Comparison of ENCODE assay signal across 29 cellular contexts in the genomic region with DNA sequence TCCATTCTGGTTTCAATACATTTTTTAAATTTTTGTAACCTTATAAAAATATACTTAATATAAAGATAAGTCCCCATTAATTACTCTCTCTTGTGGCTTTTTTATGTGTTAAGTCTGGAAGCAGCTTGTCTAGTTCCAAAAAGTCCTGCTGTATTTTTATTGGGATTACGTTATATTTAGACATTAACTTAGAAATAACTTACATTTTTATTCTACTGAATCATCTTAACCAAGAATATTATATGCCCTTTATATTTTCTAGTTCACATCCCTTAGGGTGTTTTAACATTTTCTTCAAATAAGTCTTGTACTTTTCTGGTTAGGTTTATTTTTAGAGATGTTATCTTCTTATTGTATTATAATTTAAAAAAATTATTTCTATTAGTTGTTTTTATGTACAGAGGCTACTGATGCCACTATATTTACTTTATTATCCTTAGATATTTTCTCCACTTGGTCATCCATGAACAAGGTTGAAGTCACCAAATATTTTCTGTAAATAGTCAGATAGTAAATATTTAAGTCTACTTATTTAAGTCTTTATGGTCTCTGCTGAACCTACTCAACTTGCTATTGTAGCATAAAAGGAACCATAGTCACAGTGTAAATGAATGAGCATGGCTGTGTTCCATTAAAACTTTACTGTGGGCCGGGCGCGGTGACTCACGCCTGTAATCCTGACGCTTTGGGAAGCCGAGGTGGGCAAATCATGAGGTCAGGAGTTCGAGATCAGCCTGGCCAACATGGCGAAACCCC.
A peak's percentile ranks its signal among the peaks of the same experiment; 100 is the strongest.
DNase-seq lines count a peak whose midpoint lies in the region; ATAC-seq, FAIRE-seq and TF ChIP-seq lines count a peak whose summit lies in the region.
"Had no signal": no experiment of that assay in that cellular context is flagged by ENCODE, and none has a peak within 500 bp of the region (broad histone marks: within the 10 kb centered on the region; RNA-seq: fewer than 3 reads in every experiment).

No MANE protein-coding gene starts in this region.

- peak; percentile 6 to 75 for DNase-seq in A549 (ENCODE audit: low read depth in 1 of 2, low spot score in 1 of 2)
- peak; percentile 77 for DNase-seq in HCEC 1CT
- DNase-seq in RWPE2 (ENCODE audit: low spot score) = no peak
- peak; percentile 9 for DNase-seq in fibroblast of the aortic adventitia (ENCODE audit: low read depth)
- DNase-seq in NCI-H2227 treated with DMSO at 0.1 percent for 48 hours (lab: John Stamatoyannopoulos, UW) = no peak
- DNase-seq in SW 1271 (lab: John Stamatoyannopoulos, UW) = no peak
- DNase-seq in psoas muscle = no peak
- no peak for DNase-seq in CD4-positive, alpha-beta memory T cell
- DNase-seq: ACHN; activated CD4-positive, alpha-beta T cell treated with anti-CD3 and anti-CD28 coated beads, Interleukin-2, amount 50 U/mL, for 4 hours; activated CD8-positive, alpha-beta memory T cell treated with anti-CD3 and anti-CD28 coated beads, Interleukin-2, amount 50 U/mL, for 4 hours; aorta; erythroblast; heart right ventricle; Karpas-422; NCI-H1694; NCI-H69; RPMI8226; spleen; stimulated activated CD4-positive, alpha-beta T cell treated with anti-CD3 and anti-CD28 coated beads, Interleukin-4, amount 100 ng/mL, for 1 hour; WERI-Rb-1 had no signal

- 8% methylated on average over 9 of the region's 9 CpGs for WGBS in A549 (ENCODE audit: missing lambda C conversion rate)
- WGBS in psoas muscle, 3 donors = 83 to 95% (median 88%) methylated on average over 9 of the region's 9 CpGs

- H3K4me1 ChIP-seq in A549 (0 out of 3 replicates have a peak, but pooled peaks cover 11% of the 10 kb centered on the region), RWPE2 (ENCODE audit: insufficient read depth, poor library complexity, severe bottlenecking) (peaks cover 5% of the 10 kb centered on the region), psoas muscle (no peaks in the 10 kb centered on the region)
- no peaks in the 10 kb centered on the region for H3K4me1 ChIP-seq in CD4-positive, alpha-beta memory T cell (ENCODE audit: insufficient read depth, low read length)
- H3K4me1 ChIP-seq: heart right ventricle, spleen, suprapubic skin had no signal

- H3K27ac Mint-ChIP-seq in CD4-positive, alpha-beta memory T cell = no peak overlapping the region
- H3K27ac Mint-ChIP-seq: activated naive CD4-positive, alpha-beta T cell treated with anti-CD3 and anti-CD28 coated beads, Interleukin-2, amount 50 U/mL, for 72 hours; CD14-positive monocyte; GM23338; memory B cell; stimulated activated memory B cell treated with anti-CD40 and anti-IgM and Interleukin-4, amounts not matched to agents 10 μg/mL and 1 μg/mL and 100 μg/mL, for 72 hours had no signal

- peak; percentile 66 to 87; a peak in 5 of 6 replicates for ATAC-seq in A549
- ATAC-seq in RWPE2 (ENCODE audit: low read depth) = peak; percentile 79
- no peak for ATAC-seq in psoas muscle
- ATAC-seq: activated naive CD4-positive, alpha-beta T cell treated with anti-CD3 and anti-CD28 coated beads, Interleukin-2, amount 50 U/mL, for 72 hours; GM23338; heart right ventricle; stimulated activated memory B cell treated with anti-CD40 and anti-IgM and Interleukin-4, amounts not matched to agents 10 μg/mL and 1 μg/mL and 100 μg/mL, for 72 hours had no signal

- no peak for FAIRE-seq in A549 (lab: Jason Lieb, UNC)

- CTCF ChIA-PET in A549 (lab: Yijun Ruan, JAX) = no interaction called here
- CTCF ChIA-PET in CD4-positive, alpha-beta memory T cell (lab: Charles Lee; ENCODE audit: partially characterized antibody) = no interaction called here

- H3K27ac ChIP-seq in A549 = peak overlapping the region in 1 of 2 experiments; percentile 40; a peak in 1 of 6 replicates
- peak overlapping the region; percentile 57 for H3K27ac ChIP-seq in RWPE2 (ENCODE audit: poor library complexity, severe bottlenecking)
- no peak overlapping the region for H3K27ac ChIP-seq in psoas muscle
- H3K27ac ChIP-seq in CD4-positive, alpha-beta memory T cell (ENCODE audit: low read depth, low read length) = no peak overlapping the region
- H3K27ac ChIP-seq: heart right ventricle, neutrophil, SK-N-MC, spleen, suprapubic skin, WERI-Rb-1 had no signal

- H3K36me3 ChIP-seq in RWPE2 (ENCODE audit: low read depth) = no peaks in the 10 kb centered on the region
- H3K36me3 ChIP-seq in psoas muscle (ENCODE audit: insufficient read depth in 1 of 2, low read depth in 1 of 2) = no peaks in the 10 kb centered on the region
- no peaks in the 10 kb centered on the region for H3K36me3 ChIP-seq in CD4-positive, alpha-beta memory T cell (ENCODE audit: insufficient read depth, low read length)
- H3K36me3 ChIP-seq: heart right ventricle, neutrophil, spleen, suprapubic skin, WERI-Rb-1 had no signal

- TF ChIP-seq POLR2A in A549 (IDR thresholded peaks at IDR 0.05; ENCODE audit: low read length) = no peak

- H3K27me3 ChIP-seq in RWPE2 (ENCODE audit: insufficient read depth, poor library complexity, severe bottlenecking) (no peaks in the 10 kb centered on the region), psoas muscle (ENCODE audit: insufficient read depth in 3 of 3, low read length in 2 of 3) (no peaks in the 10 kb centered on the region)
- H3K27me3 ChIP-seq in CD4-positive, alpha-beta memory T cell (ENCODE audit: insufficient read depth, low read length) = no peaks in the 10 kb centered on the region
- H3K27me3 ChIP-seq: heart right ventricle, neutrophil, spleen, suprapubic skin had no signal

- intact Hi-C loops in psoas muscle (cut with DNase I) = no loop called here
- intact Hi-C loops in CD4-positive, alpha-beta memory T cell (cut with micrococcal nuclease) = no loop called here

- POLR2A ChIA-PET in A549 (lab: Yijun Ruan, JAX) = no interaction called here
- POLR2A ChIA-PET in CD4-positive, alpha-beta memory T cell (lab: Charles Lee; ENCODE audit: partially characterized antibody) = no interaction called here

- H3K36me3 Mint-ChIP-seq in CD4-positive, alpha-beta memory T cell = no peaks in the 10 kb centered on the region
- H3K36me3 Mint-ChIP-seq: activated naive CD4-positive, alpha-beta T cell treated with anti-CD3 and anti-CD28 coated beads, Interleukin-2, amount 50 U/mL, for 72 hours; CD14-positive monocyte; memory B cell; stimulated activated memory B cell treated with anti-CD40 and anti-IgM and Interleukin-4, amounts not matched to agents 10 μg/mL and 1 μg/mL and 100 μg/mL, for 72 hours had no signal

- peak overlapping the region; percentile 22; the same call in 2 of the 3 replicates for H3K4me2 ChIP-seq in A549
- H3K4me2 ChIP-seq: GM23338 had no signal

- H3K9me3 ChIP-seq in A549 (no peaks in the 10 kb centered on the region), RWPE2 (ENCODE audit: severe bottlenecking) (no peaks in the 10 kb centered on the region), psoas muscle (no peaks in the 10 kb centered on the region)
- no peaks in the 10 kb centered on the region for H3K9me3 ChIP-seq in CD4-positive, alpha-beta memory T cell (ENCODE audit: control insufficient read depth in 1 of 2, low read length in 2 of 2)
- H3K9me3 ChIP-seq: neutrophil, suprapubic skin had no signal

- TF ChIP-seq CTCF in A549 (IDR thresholded peaks at IDR 0.05) (no peak), RWPE2 (IDR thresholded peaks at IDR 0.05; ENCODE audit: poor library complexity, severe bottlenecking) (no peak), fibroblast of the aortic adventitia (IDR thresholded peaks at IDR 0.05; ENCODE audit: insufficient read depth, low read length) (no peak), psoas muscle (IDR thresholded peaks at IDR 0.05) (no peak)

- H3K4me1 Mint-ChIP-seq in CD4-positive, alpha-beta memory T cell = no peaks in the 10 kb centered on the region
- H3K4me1 Mint-ChIP-seq: CD14-positive monocyte; GM23338; memory B cell; stimulated activated memory B cell treated with anti-CD40 and anti-IgM and Interleukin-4, amounts not matched to agents 10 μg/mL and 1 μg/mL and 100 μg/mL, for 72 hours had no signal

- peaks cover 0 to 5% (median 0%) of the 10 kb centered on the region in 8 donors for H3K9me3 Mint-ChIP-seq in CD4-positive, alpha-beta memory T cell
- H3K9me3 Mint-ChIP-seq: activated naive CD4-positive, alpha-beta T cell treated with anti-CD3 and anti-CD28 coated beads, Interleukin-2, amount 50 U/mL, for 72 hours; memory B cell; stimulated activated memory B cell treated with anti-CD40 and anti-IgM and Interleukin-4, amounts not matched to agents 10 μg/mL and 1 μg/mL and 100 μg/mL, for 72 hours had no signal

- no peak for TF ChIP-seq RAD21 in A549 (conservative IDR thresholded peaks at IDR 0.05 in 1 of 2, IDR thresholded peaks at IDR 0.05 in 1 of 2)

- no peak for TF ChIP-seq EP300 in A549 (IDR thresholded peaks at IDR 0.05)

- no peak overlapping the region for H3K4me3 Mint-ChIP-seq in CD4-positive, alpha-beta memory T cell
- H3K4me3 Mint-ChIP-seq: CD14-positive monocyte; GM23338; memory B cell; stimulated activated memory B cell treated with anti-CD40 and anti-IgM and Interleukin-4, amounts not matched to agents 10 μg/mL and 1 μg/mL and 100 μg/mL, for 72 hours had no signal

- H3K4me3 ChIP-seq in A549 = no peak overlapping the region
- H3K4me3 ChIP-seq in RWPE2 (ENCODE audit: severe bottlenecking) = no peak overlapping the region
- no peak overlapping the region for H3K4me3 ChIP-seq in fibroblast of the aortic adventitia (ENCODE audit: low read depth, low read length)
- H3K4me3 ChIP-seq in psoas muscle = no peak overlapping the region
- no peak overlapping the region for H3K4me3 ChIP-seq in CD4-positive, alpha-beta memory T cell (ENCODE audit: low read length in 2 of 2)
- H3K4me3 ChIP-seq: GM23338, heart right ventricle, SK-N-MC, spleen, suprapubic skin had no signal

- H3K27me3 Mint-ChIP-seq in CD4-positive, alpha-beta memory T cell = peaks cover 0 to 2% of the 10 kb centered on the region in 2 donors
- H3K27me3 Mint-ChIP-seq: memory B cell; stimulated activated memory B cell treated with anti-CD40 and anti-IgM and Interleukin-4, amounts not matched to agents 10 μg/mL and 1 μg/mL and 100 μg/mL, for 72 hours had no signal

TF ChIP-seq in A549, 52 proteins besides CTCF, POLR2A, EP300 and RAD21 (continues in another document):
- peak; percentile 65 for TF ChIP-seq JUNB (IDR thresholded peaks at IDR 0.05)
- no peak for TF ChIP-seq PHF8 (IDR thresholded peaks at IDR 0.05; ENCODE audit: borderline replicate concordance, low read depth)
- no peak for TF ChIP-seq CHD2 (IDR thresholded peaks at IDR 0.05; ENCODE audit: low read length, partially characterized antibody)
- TF ChIP-seq RCOR1 (IDR thresholded peaks at IDR 0.05; ENCODE audit: low read depth, low read length) = no peak
- no peak for TF ChIP-seq ELK1 (IDR thresholded peaks at IDR 0.05; ENCODE audit: low read depth, low read length)

Comparison
In these comparisons a context has a peak if more than half of its experiments do, and no peak if none do; other contexts are left out.
1. ATAC-seq: peak in A549 (2 of 2) and RWPE2 (single experiment); none in psoas muscle (0 of 4).
2. DNase-seq: peak in A549 (2 of 2), HCEC 1CT (single experiment) and fibroblast of the aortic adventitia (single experiment); none in RWPE2 (single experiment), NCI-H2227 treated with DMSO at 0.1 percent for 48 hours (single experiment), SW 1271 (0 of 2), psoas muscle (0 of 2) and CD4-positive, alpha-beta memory T cell (0 of 5).